In genomic region chr19:54189020-54189667, GRCh38 we compare ENCODE assay signal across 7 cellular contexts. TPM values are rescaled to one million over a fixed set of nuclear protein-coding genes. Genes with fewer than 3 reads are reported as not detected.
DNase-seq lines count a peak whose midpoint lies in the region; ATAC-seq and TF ChIP-seq lines count a peak whose summit lies in the region.

Gene MBOAT7, minus strand, starts transcription at chr19:54189580. Its CDS starts 1,072 bp downstream, at chr19:54188508.

- H3K9ac ChIP-seq in Karpas-422 (ENCODE audit: low read length): peak within 1 kb of the TSS; percentile 90

- no peak for DNase-seq in Karpas-422
- no peak for DNase-seq in body of pancreas
- peak in 4 of 49 donors; percentile 57 to 74 (median 65) for DNase-seq in substantia nigra (lab: John Stamatoyannopoulos, UW)
- DNase-seq in SW 1271 (lab: John Stamatoyannopoulos, UW): no peak

- no peaks in the 10 kb centered on the region for H3K9me3 ChIP-seq in Karpas-422 (ENCODE audit: low read length)
- no peaks in the 10 kb centered on the region for H3K9me3 ChIP-seq in body of pancreas

- peak within 1 kb of the TSS; percentile 76 for H3K4me3 ChIP-seq in Karpas-422 (ENCODE audit: low read length)
- peak within 1 kb of the TSS; percentile 36 to 38 for H3K4me3 ChIP-seq in body of pancreas

- H3K27me3 ChIP-seq in Karpas-422 (ENCODE audit: low read length): no peaks in the 10 kb centered on the region
- no peaks in the 10 kb centered on the region for H3K27me3 ChIP-seq in body of pancreas
- H3K27me3 ChIP-seq in layer of hippocampus (ENCODE audit: control insufficient read depth, insufficient read depth, low read length): no peaks in the 10 kb centered on the region

- intact Hi-C loops in body of pancreas (cut with DNase I): no loop called here

- peak within 1 kb of the TSS; percentile 68 for H2AFZ ChIP-seq in Karpas-422 (ENCODE audit: low read length)

- peak within 1 kb of the TSS; percentile 90 for H3K4me2 ChIP-seq in Karpas-422 (ENCODE audit: low read depth, low read length, poor library complexity, severe bottlenecking)

- peak; percentile 3 for ATAC-seq in GM18499 (IDR thresholded peaks at IDR 0.05; ENCODE audit: insufficient read depth, unreplicated experiment)
- peak; percentile 17 for ATAC-seq in GM21737 (IDR thresholded peaks at IDR 0.05; ENCODE audit: unreplicated experiment)
- ATAC-seq in body of pancreas: peak; percentile 3

- H4K20me1 ChIP-seq in Karpas-422 (ENCODE audit: insufficient read depth, low read depth, low read length): no peaks in the 10 kb centered on the region

- TF ChIP-seq POLR2A in body of pancreas (IDR thresholded peaks at IDR 0.05): peak; percentile 50 to 63 (median 62)

- TF ChIP-seq CTCF in body of pancreas (IDR thresholded peaks at IDR 0.05): peak in 5 of 7 experiments; percentile 13 to 59 (median 42)

- 0% methylated on average over 2 to 62 of the region's 64 CpGs for WGBS in body of pancreas, 2 donors

- no peaks in the 10 kb centered on the region for H3K9me2 ChIP-seq in Karpas-422 (replicated peaks; ENCODE audit: insufficient read depth, low read length)

- H3K27ac ChIP-seq in Karpas-422 (ENCODE audit: low read length) (peak within 1 kb of the TSS; percentile 83), body of pancreas (peak within 1 kb of the TSS; percentile 94 to 100 (median 99)), layer of hippocampus (ENCODE audit: low read depth, low read length) (peak within 1 kb of the TSS; percentile 100), substantia nigra (ENCODE audit: low read depth, low read length, poor library complexity, severe bottlenecking) (peak within 1 kb of the TSS; percentile 98)

- H3K79me2 ChIP-seq in Karpas-422 (ENCODE audit: low read length): peaks cover 47% of the 10 kb centered on the region

- H3K4me1 ChIP-seq in Karpas-422 (ENCODE audit: low read length): peaks cover 22% of the 10 kb centered on the region
- H3K4me1 ChIP-seq in body of pancreas: peaks cover 50% of the 10 kb centered on the region

- peaks cover 14% of the 10 kb centered on the region; the same call in 1 of the 2 replicates for H3K36me3 ChIP-seq in Karpas-422 (ENCODE audit: insufficient read depth, low read length)
- H3K36me3 ChIP-seq in body of pancreas (replicated peaks in 1 of 2; ENCODE audit: insufficient read depth in 1 of 2, low read depth in 2 of 2): peaks cover 0 to 6% of the 10 kb centered on the region in 2 donors

RNA-seq across cellular contexts. Expression of gene MBOAT7, which starts in this region (rescaled TPM):
- total RNA-seq in Karpas-422 (2014; rRNA removed; shearing (Covaris generic); ENCODE audit: low replicate concordance): 85.6 and 90.0 TPM in 2 replicates
- total RNA-seq in body of pancreas: 10 to 100 TPM; 40.5 to 98.9 TPM
